ENCODE assay signal across 1 cellular context in the genomic region with DNA sequence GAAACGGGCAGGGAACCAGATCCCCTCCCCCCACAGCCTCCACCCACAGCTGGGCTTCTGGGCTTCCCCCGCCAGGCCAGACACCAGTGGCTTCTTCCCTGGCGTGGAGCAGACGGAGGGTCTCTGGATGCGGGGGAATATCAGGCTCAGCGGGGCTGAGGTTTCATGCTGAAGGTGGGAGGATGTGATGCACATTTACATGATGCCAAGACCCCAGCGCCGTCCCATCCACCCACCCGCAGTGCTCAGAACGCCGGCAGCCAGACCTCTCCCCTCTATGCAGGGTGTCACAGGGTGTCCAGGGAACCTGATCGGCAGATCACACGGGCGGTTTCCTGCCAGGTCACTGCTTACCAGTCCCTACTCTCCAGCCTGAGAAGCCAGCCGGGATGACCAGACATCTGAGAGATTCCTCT.
TF ChIP-seq lines count a peak whose summit lies in the region.

No MANE protein-coding gene starts in this region.

TF ChIP-seq in IMR-90, 13 proteins besides CTCF, POLR2A, EP300 and RAD21:
- TF ChIP-seq, protein P1, sequence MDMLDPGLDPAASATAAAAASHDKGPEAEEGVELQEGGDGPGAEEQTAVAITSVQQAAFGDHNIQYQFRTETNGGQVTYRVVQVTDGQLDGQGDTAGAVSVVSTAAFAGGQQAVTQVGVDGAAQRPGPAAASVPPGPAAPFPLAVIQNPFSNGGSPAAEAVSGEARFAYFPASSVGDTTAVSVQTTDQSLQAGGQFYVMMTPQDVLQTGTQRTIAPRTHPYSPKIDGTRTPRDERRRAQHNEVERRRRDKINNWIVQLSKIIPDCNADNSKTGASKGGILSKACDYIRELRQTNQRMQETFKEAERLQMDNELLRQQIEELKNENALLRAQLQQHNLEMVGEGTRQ (IDR thresholded peaks at IDR 0.05; ENCODE audit: low read depth, low read length), result no peak
- peak; percentile 69; the same call in 1 of the 2 replicates for TF ChIP-seq RFX5 (IDR thresholded peaks at IDR 0.05; ENCODE audit: low read depth, low read length)
